In genomic region chr3:22858486-22858885, GRCh38 we compare ENCODE assay signal across 20 cellular contexts.
DNase-seq lines count a peak whose midpoint lies in the region; ATAC-seq and TF ChIP-seq lines count a peak whose summit lies in the region.
"Had no signal": no experiment of that assay in that cellular context is flagged by ENCODE, and none has a peak within 500 bp of the region (broad histone marks: within the 10 kb centered on the region; RNA-seq: fewer than 3 reads in every experiment).

No MANE protein-coding gene starts in this region.

- in situ Hi-C loops in G401 (cut with HindIII; ENCODE audit: low sequenced_read_pairs), result no loop called here

- H3K9me3 ChIP-seq in adrenal gland (replicated peaks in 1 of 3), result no peaks in the 10 kb centered on the region
- H3K9me3 ChIP-seq in mucosa of descending colon, result no peaks in the 10 kb centered on the region
- H3K9me3 ChIP-seq: BE2C had no signal

- TF ChIP-seq CTCF in adrenal gland (IDR thresholded peaks at IDR 0.05) (no peak), mucosa of descending colon (IDR thresholded peaks at IDR 0.05) (no peak)

- H3K4ac ChIP-seq in mesendoderm (ENCODE audit: low read depth, low read length), result no peak overlapping the region

- whole genome bisulfite sequencing in adrenal gland, 4 donors, result 26 to 49% (median 31%) methylated on average over 2 of the region's 2 CpGs
- WGBS in mesendoderm (ENCODE audit: extremely low coverage, insufficient coverage, low lambda C conversion rate), result no CpG with 5 or more reads among the region's 2 CpGs

- H3K18ac ChIP-seq in mesendoderm (ENCODE audit: low read length), result no peak overlapping the region

- ATAC-seq in sciatic nerve (peak; percentile 36), mucosa of descending colon (no peak)
- ATAC-seq: GM12878, HCT116 had no signal

- H2AK5ac ChIP-seq in mesendoderm (ENCODE audit: low read length), result no peak overlapping the region

- peak overlapping the region; percentile 45 for H2BK120ac ChIP-seq in mesendoderm (ENCODE audit: low read depth, low read length)

- no peak overlapping the region for H2BK5ac ChIP-seq in mesendoderm (ENCODE audit: low read length)

- H3K23ac ChIP-seq in mesendoderm (ENCODE audit: low read length), result no peak overlapping the region

- no peaks in the 10 kb centered on the region for H3K79me1 ChIP-seq in mesendoderm (ENCODE audit: low read length)

- H3K9ac ChIP-seq in mesendoderm (ENCODE audit: low read length), result no peak overlapping the region
- H3K9ac ChIP-seq: BLaER1 treated with 17β-estradiol and CSF1 and Interleukin-3, amounts not matched to agents 10 nM and 100 nM; GM23248 had no signal

- no peaks in the 10 kb centered on the region for H3K79me2 ChIP-seq in mesendoderm (ENCODE audit: control insufficient read depth, insufficient read depth, low read length)

- H3K27me3 ChIP-seq in adrenal gland, result no peaks in the 10 kb centered on the region
- H3K27me3 ChIP-seq in mesendoderm (ENCODE audit: insufficient read depth, low read length, poor library complexity), result no peaks in the 10 kb centered on the region
- H3K27me3 ChIP-seq: BE2C; BLaER1 treated with 17β-estradiol and CSF1 and Interleukin-3, amounts not matched to agents 10 nM and 100 nM had no signal

- H3K36me3 ChIP-seq in adrenal gland (replicated peaks in 1 of 2), result no peaks in the 10 kb centered on the region
- no peaks in the 10 kb centered on the region for H3K36me3 ChIP-seq in mesendoderm (ENCODE audit: control insufficient read depth, insufficient read depth, low read length)
- no peaks in the 10 kb centered on the region for H3K36me3 ChIP-seq in mucosa of descending colon (ENCODE audit: low read depth)
- H3K36me3 ChIP-seq: BE2C; BLaER1 treated with 17β-estradiol and CSF1 and Interleukin-3, amounts not matched to agents 10 nM and 100 nM had no signal

- intact Hi-C loops in adrenal gland (cut with DNase I), result no loop called here
- intact Hi-C loops in sciatic nerve (cut with DNase I), result no loop called here
- intact Hi-C loops in mucosa of descending colon (cut with DNase I, micrococcal nuclease), result no loop called here

- H3K56ac ChIP-seq in mesendoderm (ENCODE audit: low read length), result no peak overlapping the region

- no peak overlapping the region for H4K8ac ChIP-seq in mesendoderm (ENCODE audit: low read depth, low read length)

- peak overlapping the region; percentile 88 for H2BK15ac ChIP-seq in mesendoderm (replicated peaks; ENCODE audit: low read depth)

- H3K4me3 ChIP-seq in adrenal gland, result no peak overlapping the region
- no peak overlapping the region for H3K4me3 ChIP-seq in mesendoderm (ENCODE audit: low read length)
- H3K4me3 ChIP-seq in mucosa of descending colon, result no peak overlapping the region
- H3K4me3 ChIP-seq: BLaER1 treated with 17β-estradiol and CSF1 and Interleukin-3, amounts not matched to agents 10 nM and 100 nM; GM12878; GM23248 had no signal

- peak; percentile 21 for DNase-seq in G401 (ENCODE audit: low spot score)
- DNase-seq in adrenal gland, result peak; percentile 22 to 73 (median 51)
- peak; percentile 39 for DNase-seq in mesendoderm
- DNase-seq in sciatic nerve (ENCODE audit: low spot score), result no peak
- DNase-seq in mucosa of descending colon, result no peak
- DNase-seq in inferior parietal cortex (ENCODE audit: extremely low spot score), result no peak
- DNase-seq in NCI-H446 (lab: John Stamatoyannopoulos, UW), result no peak
- no peak for DNase-seq in NCI-H146 (lab: John Stamatoyannopoulos, UW)
- DNase-seq: BE2C; Calu3; CD4-positive, alpha-beta T cell; COR-L47; DND-41; GDM1; GM23248; H9 had no signal

- TF ChIP-seq POLR2A in adrenal gland (IDR thresholded peaks at IDR 0.05), result no peak

- no peak overlapping the region for H3K4me2 ChIP-seq in mesendoderm (ENCODE audit: low read length)
- H3K4me2 ChIP-seq: BLaER1 treated with 17β-estradiol and CSF1 and Interleukin-3, amounts not matched to agents 10 nM and 100 nM had no signal

- H3K27ac ChIP-seq in adrenal gland, result no peak overlapping the region
- no peak overlapping the region for H3K27ac ChIP-seq in mesendoderm (ENCODE audit: low read depth, low read length)
- H3K27ac ChIP-seq: 22Rv1; BLaER1 treated with 17β-estradiol and CSF1 and Interleukin-3, amounts not matched to agents 10 nM and 100 nM; GM23248 had no signal

- no peak overlapping the region for H4K5ac ChIP-seq in mesendoderm (ENCODE audit: low read length)

- H3K4me1 ChIP-seq in adrenal gland (replicated peaks in 1 of 2) (peaks cover 0 to 12% of the 10 kb centered on the region in 2 donors), mesendoderm (ENCODE audit: control insufficient read depth, low read depth, low read length) (no peaks in the 10 kb centered on the region), mucosa of descending colon (ENCODE audit: low read depth) (no peaks in the 10 kb centered on the region)
- H3K4me1 ChIP-seq: BE2C; BLaER1 treated with 17β-estradiol and CSF1 and Interleukin-3, amounts not matched to agents 10 nM and 100 nM had no signal

Comparison
In these comparisons a context has a peak if more than half of its experiments do, and no peak if none do; other contexts are left out.
1. DNase-seq: peak in G401 (single experiment), adrenal gland (7 of 7) and mesendoderm (single experiment); none in sciatic nerve (single experiment), mucosa of descending colon (0 of 3), inferior parietal cortex (single experiment), NCI-H446 (0 of 2) and NCI-H146 (single experiment).